ENCODE assay signal across 1 cellular context in the genomic region with DNA sequence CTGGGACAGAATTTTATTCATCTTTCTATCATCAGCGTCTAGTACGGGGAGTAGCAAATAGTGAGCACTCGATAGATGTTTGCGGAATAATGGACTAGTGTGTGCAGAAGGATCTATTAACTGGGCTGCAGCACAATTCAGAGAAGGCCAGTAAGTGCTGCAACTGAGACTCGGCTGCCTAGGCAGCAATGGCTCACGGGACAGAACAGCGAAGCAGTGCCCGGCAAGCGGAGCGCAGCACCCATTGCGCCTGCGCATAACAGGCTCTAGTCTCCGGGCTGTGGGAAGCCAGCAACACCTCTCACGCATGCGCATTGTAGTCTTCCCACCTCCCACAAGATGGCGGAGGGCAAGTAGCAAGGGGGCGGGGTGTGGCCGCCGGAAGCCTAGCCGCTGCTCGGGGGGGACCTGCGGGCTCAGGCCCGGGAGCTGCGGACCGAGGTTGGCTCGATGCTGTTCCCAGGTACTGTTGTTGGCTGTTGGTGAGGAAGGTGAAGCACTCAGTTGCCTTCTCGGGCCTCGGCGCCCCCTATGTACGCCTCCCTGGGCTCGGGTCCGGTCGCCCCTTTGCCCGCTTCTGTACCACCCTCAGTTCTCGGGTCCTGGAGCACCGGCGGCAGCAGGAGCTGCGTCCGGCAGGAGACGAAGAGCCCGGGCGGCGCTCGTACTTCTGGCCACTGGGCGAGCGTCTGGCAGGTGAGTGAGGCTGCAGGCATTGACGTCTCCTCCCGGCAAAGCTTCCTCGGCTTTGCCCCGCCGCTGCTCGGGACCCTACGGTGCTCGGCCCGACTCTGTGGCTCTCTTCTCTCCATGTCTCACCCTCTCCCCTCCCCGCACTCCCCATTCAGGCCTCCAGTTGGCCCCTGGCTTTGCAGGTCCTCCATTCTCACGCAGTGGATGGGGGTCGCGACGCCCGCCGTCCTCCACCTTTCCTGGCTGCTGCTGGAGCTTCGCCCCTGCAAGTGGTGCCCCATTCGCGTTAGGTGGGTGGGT.
TF ChIP-seq lines count a peak whose summit lies in the region.

No MANE protein-coding gene starts in this region.

TF ChIP-seq in IMR-90, 13 proteins besides CTCF, POLR2A, EP300 and RAD21 (continued from another document):
- TF ChIP-seq MAZ (IDR thresholded peaks at IDR 0.05; ENCODE audit: borderline replicate concordance, low read depth, low read length) (peak; percentile 72; the same call in 1 of the 2 replicates), MAFK (IDR thresholded peaks at IDR 0.05; ENCODE audit: low read depth, low read length) (no peak), BHLHE40 (IDR thresholded peaks at IDR 0.05; ENCODE audit: low read depth, low read length) (peak; percentile 45; the same call in 1 of the 2 replicates)
- TF ChIP-seq, protein P1, sequence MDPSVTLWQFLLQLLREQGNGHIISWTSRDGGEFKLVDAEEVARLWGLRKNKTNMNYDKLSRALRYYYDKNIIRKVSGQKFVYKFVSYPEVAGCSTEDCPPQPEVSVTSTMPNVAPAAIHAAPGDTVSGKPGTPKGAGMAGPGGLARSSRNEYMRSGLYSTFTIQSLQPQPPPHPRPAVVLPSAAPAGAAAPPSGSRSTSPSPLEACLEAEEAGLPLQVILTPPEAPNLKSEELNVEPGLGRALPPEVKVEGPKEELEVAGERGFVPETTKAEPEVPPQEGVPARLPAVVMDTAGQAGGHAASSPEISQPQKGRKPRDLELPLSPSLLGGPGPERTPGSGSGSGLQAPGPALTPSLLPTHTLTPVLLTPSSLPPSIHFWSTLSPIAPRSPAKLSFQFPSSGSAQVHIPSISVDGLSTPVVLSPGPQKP (IDR thresholded peaks at IDR 0.05; ENCODE audit: borderline replicate concordance, low read depth, low read length), result no peak
